Comparison of ENCODE assay signal across 9 cellular contexts in the genomic region with DNA sequence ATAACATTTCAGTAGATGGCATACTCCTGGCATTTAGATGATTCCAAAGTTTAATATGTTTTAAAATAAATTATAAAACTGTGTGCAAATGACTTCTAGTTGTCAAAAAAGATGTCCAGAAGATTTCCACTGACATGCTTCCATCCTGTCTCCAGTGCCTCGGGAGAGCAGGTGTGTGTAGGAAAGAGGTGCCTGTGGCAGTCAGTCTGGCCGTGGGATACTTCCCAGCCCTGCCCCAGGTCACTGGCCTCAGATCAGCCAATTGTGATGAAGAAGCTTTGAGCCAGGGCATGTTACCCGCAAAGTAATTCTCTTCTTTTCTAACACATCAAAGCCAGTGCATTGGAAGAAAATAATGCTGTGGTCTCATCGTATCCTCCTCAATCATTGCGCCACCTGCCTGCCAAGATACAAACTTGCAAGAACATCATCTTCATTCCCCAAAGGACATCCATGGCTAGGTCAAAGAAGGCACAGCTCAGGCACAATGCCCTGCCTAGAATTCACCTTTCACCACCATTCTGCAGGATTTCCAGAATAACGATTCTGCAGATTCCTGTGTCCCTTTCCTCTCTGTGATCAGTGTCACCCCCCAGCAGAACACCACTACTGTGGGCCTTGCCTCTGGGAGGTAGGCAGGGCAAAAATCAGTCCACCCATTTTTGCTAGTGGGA. TPM values are rescaled to one million over a fixed set of nuclear protein-coding genes. Genes with fewer than 3 reads are reported as not detected.
DNase-seq lines count a peak whose midpoint lies in the region; ATAC-seq and TF ChIP-seq lines count a peak whose summit lies in the region.
"Had no signal": no experiment of that assay in that cellular context is flagged by ENCODE, and none has a peak within 500 bp of the region (broad histone marks: within the 10 kb centered on the region; RNA-seq: fewer than 3 reads in every experiment).

No MANE protein-coding gene starts in this region.

- no peak for ATAC-seq in HG02885 (IDR thresholded peaks at IDR 0.05; ENCODE audit: poor library complexity, unreplicated experiment)

- TF ChIP-seq CTCF in epithelial cell of esophagus (IDR thresholded peaks at IDR 0.05; ENCODE audit: insufficient read depth, low read depth, low read length, missing control alignments) (peak; percentile 73), osteocyte (IDR thresholded peaks at IDR 0.05) (peak; percentile 68)

- no peak overlapping the region for H3K4me3 ChIP-seq in HAP-1
- H3K4me3 ChIP-seq in epithelial cell of esophagus (ENCODE audit: low read length): no peak overlapping the region
- H3K4me3 ChIP-seq: BLaER1 treated with 17β-estradiol and CSF1 and Interleukin-3, amounts not matched to agents 10 nM and 100 nM had no signal

- no peaks in the 10 kb centered on the region for H3K36me3 ChIP-seq in HAP-1 (replicated peaks)
- H3K36me3 ChIP-seq: BLaER1 treated with 17β-estradiol and CSF1 and Interleukin-3, amounts not matched to agents 10 nM and 100 nM had no signal

- in situ Hi-C loops in HAP-1 (cut with MboI; ENCODE audit: low sequenced_read_pairs): loop anchor here (5.0 kb wide), 2 partner anchors 252 to 467 kb away; no protein-coding TSS in a partner anchor

- peaks cover 23% of the 10 kb centered on the region for H3K27me3 ChIP-seq in HAP-1 (ENCODE audit: low read depth)

- H3K36me3 Mint-ChIP-seq in osteocyte (ENCODE audit: unreplicated experiment): no peaks in the 10 kb centered on the region

- DNase-seq in NCI-H1417 (lab: John Stamatoyannopoulos, UW): peak in 2 of 3 experiments; percentile 24 to 33
- no peak for DNase-seq in NCI-H1417 treated with DMSO at 0.1 percent for 48 hours (lab: John Stamatoyannopoulos, UW)
- DNase-seq in HAP-1 (ENCODE audit: low spot score in 2 of 2): peak; percentile 42
- DNase-seq in SIG-M5 treated with dmso at 0.1 percent for 504 hours (lab: John Stamatoyannopoulos, UW; ENCODE audit: unreplicated experiment): peak; percentile 49
- DNase-seq in epithelial cell of esophagus (ENCODE audit: low read depth): peak; percentile 69
- no peak for DNase-seq in osteocyte (ENCODE audit: extremely low spot score, unreplicated experiment)
- no peak for DNase-seq in NCI-H1092 (lab: John Stamatoyannopoulos, UW)

- no peaks in the 10 kb centered on the region for H3K9me3 ChIP-seq in HAP-1

- no peak overlapping the region for H3K27ac Mint-ChIP-seq in osteocyte (ENCODE audit: unreplicated experiment)

- peaks cover 29% of the 10 kb centered on the region for H3K4me1 Mint-ChIP-seq in osteocyte (ENCODE audit: unreplicated experiment)

- H3K4me3 Mint-ChIP-seq in osteocyte (ENCODE audit: unreplicated experiment): no peak overlapping the region

- no peaks in the 10 kb centered on the region for H3K4me1 ChIP-seq in HAP-1

- no peaks in the 10 kb centered on the region for H3K27me3 Mint-ChIP-seq in osteocyte (ENCODE audit: unreplicated experiment)

- no peaks in the 10 kb centered on the region for H3K9me3 Mint-ChIP-seq in osteocyte (ENCODE audit: unreplicated experiment)

RNA-seq across cellular contexts. Expression of gene KCNMA1, which starts 6.3 kb away (rescaled TPM):
- 95.5 and 98.1 TPM in 2 replicates for total RNA-seq in osteocyte

Comparison
In these comparisons a context has a peak if more than half of its experiments do, and no peak if none do; other contexts are left out.
1. DNase-seq: peak in NCI-H1417 (2 of 3), HAP-1 (2 of 2), SIG-M5 treated with dmso at 0.1 percent for 504 hours (single experiment) and epithelial cell of esophagus (single experiment); none in NCI-H1417 treated with DMSO at 0.1 percent for 48 hours (single experiment), osteocyte (single experiment) and NCI-H1092 (single experiment).